In the genomic region with DNA sequence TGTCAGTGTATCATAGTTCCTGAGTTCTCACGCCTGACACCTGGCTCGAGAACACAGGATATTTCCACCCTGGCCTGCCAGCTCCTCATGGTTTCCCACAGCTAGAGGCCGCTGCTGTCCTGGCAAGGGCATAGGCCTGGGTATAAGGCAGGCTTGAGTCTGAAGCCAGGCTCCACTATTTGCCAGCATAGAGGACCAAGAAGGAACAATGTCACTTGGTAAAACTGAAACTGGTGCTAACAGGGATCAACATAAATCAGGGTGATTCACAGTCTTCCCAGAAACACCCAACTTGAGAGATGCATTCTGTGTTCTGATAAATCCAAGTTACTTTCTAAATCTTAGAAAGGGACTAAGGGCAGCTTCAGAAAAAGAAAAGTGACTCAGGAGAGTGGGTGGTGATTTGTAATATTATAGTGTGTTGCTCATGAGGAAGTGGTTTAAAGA, we compare ENCODE assay signal across 8 cellular contexts. TPM values are rescaled to one million over a fixed set of nuclear protein-coding genes. Genes with fewer than 3 reads are reported as not detected.
DNase-seq lines count a peak whose midpoint lies in the region; ATAC-seq and TF ChIP-seq lines count a peak whose summit lies in the region.

No MANE protein-coding gene starts in this region.

- in situ Hi-C loops in G401 (cut with HindIII; ENCODE audit: low sequenced_read_pairs) = no loop called here

- ATAC-seq in HG02852 (IDR thresholded peaks at IDR 0.05; ENCODE audit: unreplicated experiment) (peak; percentile 60), HG02938 (IDR thresholded peaks at IDR 0.05; ENCODE audit: unreplicated experiment) (no peak)

- DNase-seq in G401 (ENCODE audit: low spot score) (peak; percentile 68), NCI-H526 treated with DMSO at 0.1 percent for 48 hours (lab: John Stamatoyannopoulos, UW) (peak; percentile 55), erythroblast (lab: John Stamatoyannopoulos, UW) (peak; percentile 40 to 56), myocyte (ENCODE audit: low read depth) (peak; percentile 91), stromal cell of bone marrow (ENCODE audit: low read depth) (peak; percentile 86)
- peak; percentile 73 for DNase-seq in activated CD8-positive, alpha-beta memory T cell treated with anti-CD3 and anti-CD28 coated beads for 24 hours

- no peak for TF ChIP-seq POLR2A in erythroblast (IDR thresholded peaks at IDR 0.05; ENCODE audit: low read length)

RNA-seq across cellular contexts. Expression of a gene that starts 6.9 kb away (rescaled TPM):
- total RNA-seq in G401 (2014; rRNA removed; shearing (Covaris generic)) = 10.6 and 10.8 TPM in 2 replicates
- total RNA-seq in myocyte = 6.4 and 7.1 TPM in 2 replicates
- 45.5 TPM for polyA plus RNA-seq in myocyte (2012)

RNA-seq across cellular contexts. Expression of a gene that starts 23.5 kb away (rescaled TPM):
- 0.37 and 4.3 TPM in 2 replicates for total RNA-seq in G401 (2014; rRNA removed; shearing (Covaris generic))
- total RNA-seq in myocyte = 7.8 and 10.8 TPM in 2 replicates
- polyA plus RNA-seq in myocyte (2012) = 22.9 TPM

RNA-seq across cellular contexts. Expression of a gene that starts 27.0 kb away (rescaled TPM):
- total RNA-seq in G401 (2014; rRNA removed; shearing (Covaris generic)) = 452 and 453 TPM in 2 replicates
- total RNA-seq in myocyte = 757 and 902 TPM in 2 replicates
- polyA plus RNA-seq in myocyte (2012) = 3,578 TPM

RNA-seq across cellular contexts. Expression of a gene that starts 31.9 kb away (rescaled TPM):
- total RNA-seq in G401 (2014; rRNA removed; shearing (Covaris generic)) = 1.5 and 15.4 TPM in 2 replicates
- total RNA-seq in myocyte = 2.5 and 2.9 TPM in 2 replicates
- 5.7 TPM for polyA plus RNA-seq in myocyte (2012)

RNA-seq across cellular contexts. Expression of a gene that starts 36.8 kb away (rescaled TPM):
- total RNA-seq in G401 (2014; rRNA removed; shearing (Covaris generic)) = 308 and 563 TPM in 2 replicates
- total RNA-seq in myocyte = 423 and 449 TPM in 2 replicates
- polyA plus RNA-seq in myocyte (2012) = 3,447 TPM
